1 cellular context compared by ENCODE assay signal in the genomic region with DNA sequence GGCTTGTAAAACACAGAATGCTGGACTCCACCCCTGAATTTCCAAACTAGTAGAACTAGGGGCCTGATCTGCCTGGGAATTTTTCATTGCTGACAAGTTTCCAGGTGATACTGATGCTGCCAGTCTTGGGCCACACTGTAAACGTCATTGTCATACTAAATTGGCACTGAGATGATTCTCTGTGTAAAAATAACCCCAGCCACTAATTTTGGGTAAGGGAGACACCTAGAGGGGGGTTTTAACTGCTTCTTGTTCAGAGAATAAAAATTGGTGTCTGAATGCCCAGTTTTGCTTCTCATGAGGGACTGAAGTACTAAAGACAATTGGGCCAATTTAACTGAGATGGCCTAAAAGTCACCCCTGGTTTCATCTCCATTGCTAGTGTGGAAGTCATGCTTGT.
TF ChIP-seq lines count a peak whose summit lies in the region.

No MANE protein-coding gene starts in this region.

TF ChIP-seq in HCT116, 20 proteins besides CTCF, POLR2A, EP300 and RAD21 (continued from another document):
- TF ChIP-seq ZBTB33 (IDR thresholded peaks at IDR 0.05; ENCODE audit: extremely low read depth, insufficient replicate concordance, low read length) (no peak), CEBPB (IDR thresholded peaks at IDR 0.05; ENCODE audit: low read depth) (no peak)
